30 cellular contexts compared by ENCODE assay signal in the genomic region with DNA sequence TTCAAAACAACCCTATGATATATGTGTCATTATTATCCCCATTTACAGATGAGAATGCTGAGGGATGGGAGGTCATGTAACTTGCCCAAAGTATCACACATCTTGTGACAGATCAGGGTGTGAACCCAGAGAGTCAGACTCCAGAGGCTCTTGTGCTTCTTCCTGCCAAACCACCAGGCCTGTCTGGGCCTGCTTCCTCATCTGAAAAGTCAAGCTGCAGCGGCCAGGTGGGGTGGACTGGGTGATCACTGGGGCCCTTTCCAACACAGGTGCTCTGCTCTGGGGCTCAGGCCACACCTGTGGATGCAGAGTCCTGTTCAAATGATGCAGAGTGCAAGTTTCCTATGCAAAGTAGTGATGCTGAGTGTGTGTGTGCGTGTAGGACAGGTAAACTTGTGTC. TPM values are rescaled to one million over a fixed set of nuclear protein-coding genes. Genes with fewer than 3 reads are reported as not detected.
DNase-seq lines count a peak whose midpoint lies in the region; ATAC-seq and TF ChIP-seq lines count a peak whose summit lies in the region.
"Had no signal": no experiment of that assay in that cellular context is flagged by ENCODE, and none has a peak within 500 bp of the region (broad histone marks: within the 10 kb centered on the region; RNA-seq: fewer than 3 reads in every experiment).

No MANE protein-coding gene starts in this region.

- intact Hi-C loops in mammary epithelial cell (cut with micrococcal nuclease): no loop called here

- H3K9ac ChIP-seq in mammary epithelial cell (ENCODE audit: insufficient read depth, low read length) (no peak overlapping the region), rectal smooth muscle tissue (ENCODE audit: low read length) (no peak overlapping the region)
- H3K9ac ChIP-seq: parathyroid adenoma had no signal

- no peak overlapping the region for H2AFZ ChIP-seq in mammary epithelial cell (ENCODE audit: low read depth, low read length)
- H2AFZ ChIP-seq: parathyroid adenoma had no signal

- H3K4me2 ChIP-seq in mammary epithelial cell (ENCODE audit: insufficient read depth, low read depth, low read length): no peak overlapping the region
- H3K4me2 ChIP-seq: smooth muscle cell had no signal

- TF ChIP-seq CTCF in mammary epithelial cell (conservative IDR thresholded peaks at IDR 0.05 in 1 of 2, IDR thresholded peaks at IDR 0.05 in 1 of 2; ENCODE audit: extremely low read depth in 1 of 2, insufficient read depth in 1 of 2, low read depth in 1 of 2, low read length in 2 of 2) (no peak), brain microvascular endothelial cell (IDR thresholded peaks at IDR 0.05; ENCODE audit: low read depth, low read length, missing control alignments) (no peak)

- peaks cover 1% of the 10 kb centered on the region for H3K27me3 ChIP-seq in mammary epithelial cell (ENCODE audit: insufficient read depth, low read length)
- no peaks in the 10 kb centered on the region for H3K27me3 ChIP-seq in rectal smooth muscle tissue (ENCODE audit: control insufficient read depth, insufficient read depth, low read length)
- H3K27me3 ChIP-seq in brain microvascular endothelial cell (replicated peaks): no peaks in the 10 kb centered on the region
- H3K27me3 ChIP-seq: adrenal gland, heart right ventricle, Peyer's patch, right atrium auricular region, SJSA1 had no signal

- no TSS peak for BruUV-seq in mammary epithelial cell (replicated peaks; lab: Mats Ljungman, UMichigan)

- no peaks in the 10 kb centered on the region for H3K79me2 ChIP-seq in mammary epithelial cell (ENCODE audit: insufficient read depth, low read length)
- H3K79me2 ChIP-seq: parathyroid adenoma had no signal

- in situ Hi-C loops in mammary epithelial cell (cut with MboI; ENCODE audit: low sequenced_read_pairs in 2 of 2): no loop called here
- in situ Hi-C loops in ACHN (cut with HindIII; ENCODE audit: low pct_ligation_motif_present, low pct_unique_long_range_greater_than_20kb, low sequenced_read_pairs): no loop called here
- in situ Hi-C loops in brain microvascular endothelial cell (cut with HindIII; ENCODE audit: low pct_ligation_motif_present, low sequenced_read_pairs): no loop called here

- 36% methylated on average over 2 of the region's 2 CpGs for WGBS in mammary epithelial cell (ENCODE audit: low coverage, missing lambda C conversion rate)

- dilution Hi-C loops in mammary epithelial cell (cut with HindIII; ENCODE audit: low sequenced_read_pairs): no loop called here

- H3K4me3 ChIP-seq in mammary epithelial cell (replicated peaks in 1 of 3; ENCODE audit: insufficient read depth in 1 of 3, low read depth in 2 of 3, low read length in 3 of 3): no peak overlapping the region
- H3K4me3 ChIP-seq in rectal smooth muscle tissue (ENCODE audit: low read length): no peak overlapping the region
- no peak overlapping the region for H3K4me3 ChIP-seq in brain microvascular endothelial cell (ENCODE audit: low read depth, low read length)
- H3K4me3 ChIP-seq: adrenal gland, heart right ventricle, lung, Peyer's patch, right atrium auricular region, SJSA1, smooth muscle cell had no signal

- ATAC-seq in GM18867 (IDR thresholded peaks at IDR 0.05; ENCODE audit: unreplicated experiment) (peak; percentile 65), HG03175 (IDR thresholded peaks at IDR 0.05; ENCODE audit: unreplicated experiment) (no peak)
- ATAC-seq: activated CD8-positive, alpha-beta memory T cell treated with anti-CD3 and anti-CD28 coated beads, Interleukin-2, amount 10 ng/mL, durations not matched to agents 7 days and 5 days; heart right ventricle had no signal

- H3K27ac ChIP-seq in mammary epithelial cell (ENCODE audit: insufficient read depth, low read depth, low read length): no peak overlapping the region
- peak overlapping the region; percentile 4 for H3K27ac ChIP-seq in rectal smooth muscle tissue (ENCODE audit: low read depth, low read length)
- H3K27ac ChIP-seq in brain microvascular endothelial cell: no peak overlapping the region
- H3K27ac ChIP-seq: adrenal gland, parathyroid adenoma, right atrium auricular region, SJSA1 had no signal

- H3K36me3 ChIP-seq in mammary epithelial cell (ENCODE audit: insufficient read depth, low read length) (no peaks in the 10 kb centered on the region), rectal smooth muscle tissue (ENCODE audit: control insufficient read depth, insufficient read depth, low read length) (no peaks in the 10 kb centered on the region), brain microvascular endothelial cell (replicated peaks) (no peaks in the 10 kb centered on the region)
- H3K36me3 ChIP-seq: adrenal gland, heart right ventricle, Peyer's patch, right atrium auricular region, SJSA1 had no signal

- H3K4me1 ChIP-seq in mammary epithelial cell (ENCODE audit: insufficient read depth, low read length) (peaks cover 4% of the 10 kb centered on the region), rectal smooth muscle tissue (ENCODE audit: control insufficient read depth, insufficient read depth, low read length) (peaks cover 13% of the 10 kb centered on the region)
- H3K4me1 ChIP-seq: adrenal gland, parathyroid adenoma, Peyer's patch, SJSA1 had no signal

- CTCF ChIA-PET in mammary epithelial cell (lab: Charles Lee; ENCODE audit: low non-redundant PET): no interaction called here

- H4K20me1 ChIP-seq in mammary epithelial cell (ENCODE audit: insufficient read depth, low read length): no peaks in the 10 kb centered on the region

- peak; percentile 48 for DNase-seq in DMS53 (lab: John Stamatoyannopoulos, UW)
- no peak for DNase-seq in DMS53 treated with DMSO at 0.1 percent for 48 hours (lab: John Stamatoyannopoulos, UW; ENCODE audit: unreplicated experiment)
- DNase-seq in mammary epithelial cell: peak; percentile 67
- no peak for DNase-seq in ACHN
- no peak for DNase-seq in brain microvascular endothelial cell
- DNase-seq: 8988T; activated CD4-positive, alpha-beta T cell treated with anti-CD3 and anti-CD28 coated beads, Interleukin-2, amount 10 ng/mL, durations not matched to agents 7 days and 5 days; activated CD8-positive, alpha-beta memory T cell treated with anti-CD3 and anti-CD28 coated beads, Interleukin-2, amount 10 ng/mL, durations not matched to agents 7 days and 5 days; activated naive CD4-positive, alpha-beta T cell treated with anti-CD3 and anti-CD28 coated beads for 36 hours; activated T-cell treated with anti-CD3 and anti-CD28 coated beads, Interleukin-2, amount 50 U/mL, for 72 hours; adrenal gland; CD4-positive, alpha-beta memory T cell; effector CD8-positive, alpha-beta T cell; foreskin melanocyte; GDM1; H9; heart right ventricle; kidney glomerular epithelial cell; NCI-H524 treated with DMSO at 0.1 percent for 48 hours; nephron progenitor cell; stimulated activated CD4-positive, alpha-beta T cell treated with anti-CD3 and anti-CD28 coated beads, Interleukin-1b, Interleukin-23, amount 100 ng/mL, for 48 hours had no signal

- no peaks in the 10 kb centered on the region for H3K9me3 ChIP-seq in mammary epithelial cell (replicated peaks; ENCODE audit: insufficient read depth, low read length)
- H3K9me3 ChIP-seq: adrenal gland, Peyer's patch, right atrium auricular region, SJSA1 had no signal

RNA-seq across cellular contexts. Expression of a gene that starts 26.7 kb away (rescaled TPM):
- total RNA-seq in mammary epithelial cell: 1 to 10 TPM in 1 of 2 donors, under 1 TPM in 1; 0.12 to 1.3 TPM
- 0.06 TPM for polyA plus RNA-seq in mammary epithelial cell
- not detected for polyA minus RNA-seq in mammary epithelial cell
- total RNA-seq: activated CD4-positive, alpha-beta T cell treated with anti-CD3 and anti-CD28 coated beads, Interleukin-2, amount 10 ng/mL, durations not matched to agents 7 days and 5 days; activated CD8-positive, alpha-beta memory T cell treated with anti-CD3 and anti-CD28 coated beads, Interleukin-2, amount 10 ng/mL, durations not matched to agents 7 days and 5 days; activated naive CD4-positive, alpha-beta T cell treated with anti-CD3 and anti-CD28 coated beads for 36 hours; CD4-positive, alpha-beta memory T cell had no signal
- polyA plus RNA-seq: CD4-positive, alpha-beta memory T cell had no signal

Comparison
In these comparisons a context has a peak if more than half of its experiments do, and no peak if none do; other contexts are left out.
1. DNase-seq: peak in DMS53 (single experiment) and mammary epithelial cell (single experiment); none in DMS53 treated with DMSO at 0.1 percent for 48 hours (single experiment), ACHN (single experiment) and brain microvascular endothelial cell (single experiment).